1 cellular context compared by ENCODE assay signal in genomic region chr1:26861286-26861701, GRCh38.
TF ChIP-seq lines count a peak whose summit lies in the region.

No MANE protein-coding gene starts in this region.

TF ChIP-seq in K562, 482 proteins besides CTCF, POLR2A, EP300 and RAD21:
- no peak for TF ChIP-seq ZNF3 (CRISPR knock-in tag; IDR thresholded peaks at IDR 0.05)
- no peak for TF ChIP-seq PBX2 (CRISPR knock-in tag; IDR thresholded peaks at IDR 0.05; ENCODE audit: low read depth)
- no peak for TF ChIP-seq PBX2 (tag; conservative IDR thresholded peaks at IDR 0.05; ENCODE audit: low read depth)
- TF ChIP-seq HOXB6 (CRISPR knock-in tag; IDR thresholded peaks at IDR 0.05; ENCODE audit: borderline replicate concordance), result no peak
- no peak for TF ChIP-seq ZNF785 (CRISPR knock-in tag; IDR thresholded peaks at IDR 0.05)
- no peak for TF ChIP-seq NCOA6 (IDR thresholded peaks at IDR 0.05)
- no peak for TF ChIP-seq DMBX1 (CRISPR knock-in tag; IDR thresholded peaks at IDR 0.05; ENCODE audit: borderline replicate concordance)
- TF ChIP-seq MEIS2 (IDR thresholded peaks at IDR 0.05; ENCODE audit: partially characterized antibody), result no peak
- no peak for TF ChIP-seq MAFG (tag; conservative IDR thresholded peaks at IDR 0.05)
